In genomic region chr15:38620851-38621594, GRCh38 we compare ENCODE assay signal across 1 cellular context.
TF ChIP-seq lines count a peak whose summit lies in the region.

No MANE protein-coding gene starts in this region.

TF ChIP-seq in K562, 482 proteins besides CTCF, POLR2A, EP300 and RAD21 (continued from another document):
- TF ChIP-seq VEZF1 (CRISPR knock-in tag; IDR thresholded peaks at IDR 0.05) (peak; percentile 68), HDAC1 (IDR thresholded peaks at IDR 0.05) (no peak), ZBTB40 (IDR thresholded peaks at IDR 0.05) (peak; percentile 60; the same call in 1 of the 2 replicates), ZBTB40 (CRISPR knock-in tag; IDR thresholded peaks at IDR 0.05) (no peak), ATF3 (IDR thresholded peaks at IDR 0.05) (no peak), ATF3 (CRISPR knock-in tag; conservative IDR thresholded peaks at IDR 0.05) (no peak), SPI1 (IDR thresholded peaks at IDR 0.05; ENCODE audit: borderline replicate concordance, low read depth, low read length) (peak; percentile 3; the same call in 1 of the 2 replicates)
TF ChIP-seq in K562: peak in this region for 3.
